In genomic region chr10:59991117-59991516, GRCh38 we compare ENCODE assay signal across 17 cellular contexts.
DNase-seq lines count a peak whose midpoint lies in the region; ATAC-seq, FAIRE-seq and TF ChIP-seq lines count a peak whose summit lies in the region.
"Had no signal": no experiment of that assay in that cellular context is flagged by ENCODE, and none has a peak within 500 bp of the region (broad histone marks: within the 10 kb centered on the region; RNA-seq: fewer than 3 reads in every experiment).

No MANE protein-coding gene starts in this region.

- POLR2A ChIA-PET in HCT116 (lab: Charles Lee) = no interaction called here

- H3K9me2 ChIP-seq in HCT116 (ENCODE audit: insufficient read depth) = no peaks in the 10 kb centered on the region

- TF ChIP-seq POLR2A in HCT116 (IDR thresholded peaks at IDR 0.05; ENCODE audit: borderline replicate concordance, extremely low read depth, insufficient read depth, insufficient read length) (no peak), breast epithelium (IDR thresholded peaks at IDR 0.05) (no peak), prostate gland (IDR thresholded peaks at IDR 0.05) (no peak)

- BruUV-seq in HCT116 (replicated peaks; lab: Mats Ljungman, UMichigan) = no TSS peak

- H3K9me3 ChIP-seq in HCT116 (ENCODE audit: control insufficient read depth in 1 of 2, insufficient read depth in 1 of 2, low read depth in 1 of 2, low read length in 2 of 2) (no peaks in the 10 kb centered on the region), breast epithelium (no peaks in the 10 kb centered on the region), prostate gland (no peaks in the 10 kb centered on the region)
- H3K9me3 ChIP-seq: right lobe of liver had no signal

- CTCF ChIA-PET in HCT116 (lab: Charles Lee) = no interaction called here

- H3K36me3 ChIP-seq in HCT116 (ENCODE audit: control insufficient read depth in 1 of 2, insufficient read depth in 2 of 2, low read length in 2 of 2) (no peaks in the 10 kb centered on the region), breast epithelium (no peaks in the 10 kb centered on the region), prostate gland (no peaks in the 10 kb centered on the region)
- H3K36me3 ChIP-seq: right lobe of liver had no signal

- no peak for TF ChIP-seq CTCF in HCT116 (IDR thresholded peaks at IDR 0.05 in 2 of 3, conservative IDR thresholded peaks at IDR 0.05 in 1 of 3; ENCODE audit: borderline replicate concordance in 1 of 3, insufficient read depth in 1 of 3, low read depth in 2 of 3, low read length in 2 of 3)
- no peak for TF ChIP-seq CTCF in breast epithelium (IDR thresholded peaks at IDR 0.05)
- no peak for TF ChIP-seq CTCF in prostate gland (IDR thresholded peaks at IDR 0.05)

- H4K20me1 ChIP-seq in HCT116 (ENCODE audit: insufficient read depth) = no peaks in the 10 kb centered on the region

- no peak overlapping the region for H3K27ac ChIP-seq in HCT116 (ENCODE audit: low read depth, low read length)
- peak overlapping the region; percentile 65 to 90 for H3K27ac ChIP-seq in breast epithelium
- peak overlapping the region; percentile 42 to 58 for H3K27ac ChIP-seq in prostate gland
- H3K27ac ChIP-seq: GM23248, right lobe of liver had no signal

- peaks cover 3 to 24% of the 10 kb centered on the region in 2 experiments for H3K4me1 ChIP-seq in HCT116 (ENCODE audit: control insufficient read depth in 1 of 2, insufficient read depth in 2 of 2, low read length in 2 of 2)
- peaks cover 0 to 4% of the 10 kb centered on the region in 2 donors for H3K4me1 ChIP-seq in breast epithelium
- peaks cover 4% of the 10 kb centered on the region for H3K4me1 ChIP-seq in prostate gland (replicated peaks)
- H3K4me1 ChIP-seq: right lobe of liver had no signal

- no peak overlapping the region for H3K9ac ChIP-seq in HCT116 (ENCODE audit: low read length)
- H3K9ac ChIP-seq: GM23248 had no signal

- no peak for DNase-seq in HCT116 (ENCODE audit: low read depth, low spot score)
- peak; percentile 63 for DNase-seq in NCI-H345 treated with DMSO at 0.1 percent for 48 hours (lab: John Stamatoyannopoulos, UW; ENCODE audit: unreplicated experiment)
- DNase-seq in breast epithelium (ENCODE audit: low spot score in 2 of 2) = no peak
- DNase-seq in prostate gland (ENCODE audit: low spot score) = no peak
- no peak for DNase-seq in RCC 7860 (ENCODE audit: low spot score)
- DNase-seq in activated gamma-delta T cell (lab: John Stamatoyannopoulos, UW) = no peak
- no peak for DNase-seq in putamen (ENCODE audit: low spot score)
- no peak for DNase-seq in effector CD8-positive, alpha-beta T cell (lab: John Stamatoyannopoulos, UW)
- DNase-seq: activated CD4-positive, alpha-beta T cell treated with anti-CD3 and anti-CD28 coated beads, Interleukin-2, amount 50 U/mL, for 48 hours; NCI-H524 treated with DMSO at 0.1 percent for 48 hours; right lobe of liver; Right ventricle myocardium superior; T-helper 9 cell had no signal

- H3K4me3 ChIP-seq in HCT116 (replicated peaks in 1 of 2; ENCODE audit: low read depth in 1 of 2, low read length in 2 of 2) (0 out of 4 replicates have a peak overlapping the region, but pooled peaks of 1 of the 2 experiments have one; percentile 2), breast epithelium (no peak overlapping the region), prostate gland (no peak overlapping the region)
- H3K4me3 ChIP-seq: GM23248, right lobe of liver had no signal

- no peak for ATAC-seq in HCT116
- ATAC-seq: left lobe of liver; stimulated activated naive CD8-positive, alpha-beta T cell treated with anti-CD3 and anti-CD28 coated beads, Interleukin-15, Interleukin-2, amounts not matched to agents 100 U/mL and 50 U/mL, for 24 hours had no signal

- H3K27me3 ChIP-seq in HCT116 (ENCODE audit: insufficient read depth, low read length) (no peaks in the 10 kb centered on the region), breast epithelium (no peaks in the 10 kb centered on the region), prostate gland (replicated peaks; ENCODE audit: insufficient read depth) (no peaks in the 10 kb centered on the region)
- H3K27me3 ChIP-seq: right lobe of liver had no signal

- intact Hi-C loops in HCT116 (cut with micrococcal nuclease) = no loop called here
- intact Hi-C loops in breast epithelium (cut with DNase I; ENCODE audit: low total_unique reads) = loop anchor here (5.0 kb wide), 1 partner anchor 171 kb away; no protein-coding TSS in a partner anchor
- intact Hi-C loops in prostate gland (cut with DNase I) = loop anchor here (5.0 kb wide), 1 partner anchor 41 kb away; no protein-coding TSS in a partner anchor

- H2AFZ ChIP-seq in HCT116 (ENCODE audit: low read depth, low read length, poor library complexity, severe bottlenecking) = peak overlapping the region; percentile 81
- H2AFZ ChIP-seq: GM23248 had no signal

- no peak for TF ChIP-seq RAD21 in HCT116 (IDR thresholded peaks at IDR 0.05; ENCODE audit: low read depth)

- no peak for FAIRE-seq in RCC 7860 (lab: Jason Lieb, UNC)
- FAIRE-seq: bronchial epithelial cell had no signal

- H3K79me2 ChIP-seq in HCT116 (ENCODE audit: insufficient read depth, low read length) = no peaks in the 10 kb centered on the region

- peak overlapping the region; percentile 63 for H3K4me2 ChIP-seq in HCT116 (ENCODE audit: low read length)

- RAD21 ChIA-PET in HCT116 (lab: Charles Lee; ENCODE audit: low non-redundant PET in 1 of 2, low total read pairs in 2 of 2, uncharacterized antibody in 2 of 2, unreplicated experiment in 2 of 2) = no interaction called here

TF ChIP-seq in HCT116, 20 proteins besides CTCF, POLR2A, EP300 and RAD21 (continues in another document):
- TF ChIP-seq JUND (IDR thresholded peaks at IDR 0.05) = no peak
- no peak for TF ChIP-seq CEBPB (IDR thresholded peaks at IDR 0.05; ENCODE audit: low read depth)
- no peak for TF ChIP-seq EZH2 (IDR thresholded peaks at IDR 0.05)
- TF ChIP-seq CBX3 (IDR thresholded peaks at IDR 0.05; ENCODE audit: low read depth) = no peak
- no peak for TF ChIP-seq SRF (IDR thresholded peaks at IDR 0.05; ENCODE audit: low read depth)
- no peak for TF ChIP-seq EZH2phosphoT487 (IDR thresholded peaks at IDR 0.05; ENCODE audit: borderline replicate concordance)
- TF ChIP-seq ZBTB33 (IDR thresholded peaks at IDR 0.05; ENCODE audit: extremely low read depth, insufficient replicate concordance, low read length) = no peak
- TF ChIP-seq REST (IDR thresholded peaks at IDR 0.05; ENCODE audit: low read depth) = no peak
- TF ChIP-seq TCF7L2 (IDR thresholded peaks at IDR 0.05; ENCODE audit: borderline replicate concordance, extremely low read depth, insufficient read depth, insufficient read length) = no peak
- TF ChIP-seq ELF1 (IDR thresholded peaks at IDR 0.05; ENCODE audit: borderline replicate concordance, low read depth) = no peak
- TF ChIP-seq POLR2AphosphoS5 (IDR thresholded peaks at IDR 0.05; ENCODE audit: low read depth, low read length) = no peak
- no peak for TF ChIP-seq FOSL1 (IDR thresholded peaks at IDR 0.05; ENCODE audit: low read depth)
- TF ChIP-seq, protein P1, sequence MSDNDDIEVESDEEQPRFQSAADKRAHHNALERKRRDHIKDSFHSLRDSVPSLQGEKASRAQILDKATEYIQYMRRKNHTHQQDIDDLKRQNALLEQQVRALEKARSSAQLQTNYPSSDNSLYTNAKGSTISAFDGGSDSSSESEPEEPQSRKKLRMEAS (IDR thresholded peaks at IDR 0.05) = no peak
- TF ChIP-seq SIN3A (IDR thresholded peaks at IDR 0.05; ENCODE audit: low read depth) = no peak
- TF ChIP-seq SP1 (IDR thresholded peaks at IDR 0.05; ENCODE audit: low read depth) = no peak
- TF ChIP-seq ZFX (IDR thresholded peaks at IDR 0.05) = no peak
- TF ChIP-seq YY1 (IDR thresholded peaks at IDR 0.05; ENCODE audit: extremely low read depth, insufficient replicate concordance, low read depth, low read length) = no peak
